ENCODE assay signal across 27 cellular contexts in genomic region chr17:73616873-73617430, GRCh38. TPM values are rescaled to one million over a fixed set of nuclear protein-coding genes. Genes with fewer than 3 reads are reported as not detected.
DNase-seq lines count a peak whose midpoint lies in the region; ATAC-seq, FAIRE-seq and TF ChIP-seq lines count a peak whose summit lies in the region.
"Had no signal": no experiment of that assay in that cellular context is flagged by ENCODE, and none has a peak within 500 bp of the region (broad histone marks: within the 10 kb centered on the region; RNA-seq: fewer than 3 reads in every experiment).

No MANE protein-coding gene starts in this region.

- TF ChIP-seq POLR2A in H1 (IDR thresholded peaks at IDR 0.05; ENCODE audit: control extremely low read depth in 1 of 2, low read depth in 2 of 2, low read length in 2 of 2) = no peak

- H3K4me1 Mint-ChIP-seq in stimulated activated naive CD8-positive, alpha-beta T cell treated with anti-CD3 and anti-CD28 coated beads, Interleukin-15, amount 100 ng/mL, for 72 hours = no peaks in the 10 kb centered on the region
- peaks cover 61% of the 10 kb centered on the region for H3K4me1 Mint-ChIP-seq in nephron progenitor cell

- no peak for TF ChIP-seq EP300 in H1 (IDR thresholded peaks at IDR 0.05; ENCODE audit: borderline replicate concordance in 1 of 2, low read depth in 2 of 2, low read length in 2 of 2)

- peak overlapping the region; percentile 36 for H2BK120ac ChIP-seq in H1 (replicated peaks; ENCODE audit: low read depth, low read length)

- FAIRE-seq in H1 (lab: Jason Lieb, UNC) = no peak
- FAIRE-seq in D721Med (lab: Jason Lieb, UNC) = no peak
- FAIRE-seq in pancreas (lab: Jason Lieb, UNC) = no peak
- FAIRE-seq: A549, K562, keratinocyte had no signal

- no peaks in the 10 kb centered on the region for H3K27me3 Mint-ChIP-seq in stimulated activated naive CD8-positive, alpha-beta T cell treated with anti-CD3 and anti-CD28 coated beads, Interleukin-15, amount 100 ng/mL, for 72 hours
- peaks cover 5% of the 10 kb centered on the region for H3K27me3 Mint-ChIP-seq in nephron progenitor cell (ENCODE audit: low read depth, poor library complexity)
- H3K27me3 Mint-ChIP-seq: activated naive CD8-positive, alpha-beta T cell treated with anti-CD3 and anti-CD28 coated beads, Interleukin-2, amount 50 U/mL, for 24 hours had no signal

- 0 out of 2 replicates have a peak overlapping the region, but pooled peaks have one; percentile 14 for H2AK5ac ChIP-seq in H1 (ENCODE audit: low read depth, low read length)

- POLR2A ChIA-PET in H1 (lab: Charles Lee; ENCODE audit: partially characterized antibody) = interaction anchor here (0.8 to 1.4 kb wide), 3 partner anchors 9 to 26 kb away, joined by 3 to 5 read pairs (median 4); no protein-coding TSS in a partner anchor

- intact Hi-C loops in pancreas (cut with DNase I) = no loop called here

- H3K4me3 Mint-ChIP-seq in stimulated activated naive CD8-positive, alpha-beta T cell treated with anti-CD3 and anti-CD28 coated beads, Interleukin-15, amount 100 ng/mL, for 72 hours = no peak overlapping the region
- peak overlapping the region; percentile 24 for H3K4me3 Mint-ChIP-seq in nephron progenitor cell
- H3K4me3 Mint-ChIP-seq: activated naive CD8-positive, alpha-beta T cell treated with anti-CD3 and anti-CD28 coated beads, Interleukin-2, amount 50 U/mL, for 24 hours had no signal

- H3K14ac ChIP-seq in H1 (ENCODE audit: insufficient read length) = no peak overlapping the region

- H3K4me3 ChIP-seq in H1 (ENCODE audit: extremely low read depth in 1 of 4, insufficient read depth in 2 of 4, low read depth in 3 of 4, low read length in 4 of 4) = no peak overlapping the region
- H3K4me3 ChIP-seq in pancreas = no peak overlapping the region
- H3K4me3 ChIP-seq: A549, HAP-1, K562, MG63, psoas muscle, stomach, thyroid gland had no signal

- no peaks in the 10 kb centered on the region for H3K79me1 ChIP-seq in H1 (ENCODE audit: low read depth, low read length)

- 0 out of 2 replicates have a peak overlapping the region, but pooled peaks have one; percentile 32 for H2BK5ac ChIP-seq in H1 (ENCODE audit: low read depth, low read length)

- H4K8ac ChIP-seq in H1 (ENCODE audit: extremely low read depth, insufficient read depth, low read length) = no peak overlapping the region

- peak overlapping the region; percentile 8 for H4K5ac ChIP-seq in H1 (ENCODE audit: insufficient read length, low read depth, low read length)

- H3K36me3 Mint-ChIP-seq in nephron progenitor cell (ENCODE audit: low read depth) = peaks cover 38% of the 10 kb centered on the region

- H4K91ac ChIP-seq in H1 (replicated peaks; ENCODE audit: insufficient read length, low read length) = peak overlapping the region; percentile 45

- H3K56ac ChIP-seq in H1 (replicated peaks; ENCODE audit: insufficient read length, low read depth, low read length) = no peak overlapping the region

- H3K27ac ChIP-seq in H1 (ENCODE audit: low read depth, low read length) (no peak overlapping the region), pancreas (no peak overlapping the region)
- H3K27ac ChIP-seq: A549, psoas muscle, stomach, thyroid gland had no signal

- DNase-seq in stimulated activated naive CD8-positive, alpha-beta T cell treated with anti-CD3 and anti-CD28 coated beads, Interleukin-15, amount 100 ng/mL, for 72 hours = no peak
- no peak for DNase-seq in stimulated activated naive CD8-positive, alpha-beta T cell treated with anti-CD3 and anti-CD28 coated beads, Interleukin-15, Interleukin-2, amounts not matched to agents 100 U/mL and 50 U/mL, for 24 hours
- DNase-seq in H1 (ENCODE audit: low read depth in 1 of 2, low spot score in 2 of 2) (no peak), nephron progenitor cell (no peak), D721Med (ENCODE audit: insufficient read length, low spot score) (no peak), pancreas (no peak)
- no peak for DNase-seq in stimulated activated naive CD4-positive, alpha-beta T cell treated with Interleukin-2 at 50 U/mL for 16 hours (lab: John Stamatoyannopoulos, UW)
- DNase-seq: activated CD4-positive, alpha-beta T cell treated with anti-CD3 and anti-CD28 coated beads for 4 hours; activated effector memory CD4-positive, alpha-beta T cell treated with anti-CD3 and anti-CD28 coated beads, Interleukin-2, amount 50 U/mL, for 16 hours; activated naive CD8-positive, alpha-beta T cell treated with anti-CD3 and anti-CD28 coated beads, Interleukin-2, amount 50 U/mL, for 24 hours; DMS153; MG63; NCI-H2029 treated with DMSO at 0.1 percent for 48 hours; NCI-H2227 treated with DMSO at 0.1 percent for 48 hours; OCI-M1; psoas muscle; stimulated activated CD4-positive, alpha-beta T cell treated with anti-CD3 and anti-CD28 coated beads, Interleukin-15, amount 100 ng/mL, for 24 hours; stomach; T-helper 2 cell had no signal

- CTCF ChIA-PET in H1 (lab: Charles Lee; ENCODE audit: partially characterized antibody) = interaction anchor here (0.6 to 4.2 kb wide), 8 partner anchors 17 to 1114 kb away, joined by 3 to 14 read pairs (median 6); partner anchors contain the start of gene SDK2

- H3K9ac ChIP-seq in H1 (replicated peaks in 1 of 4; ENCODE audit: extremely low read depth in 1 of 4, low read depth in 3 of 4, low read length in 3 of 4) = no peak overlapping the region

- H3K18ac ChIP-seq in H1 (ENCODE audit: extremely low read depth, low read length) = peak overlapping the region; percentile 84

- H3K23me2 ChIP-seq in H1 (ENCODE audit: low read depth, low read length) = peaks cover 2% of the 10 kb centered on the region; the same call in 1 of the 2 replicates

- H3K36me3 ChIP-seq in H1 (ENCODE audit: control insufficient read depth in 2 of 4, insufficient read depth in 4 of 4, low read length in 3 of 4) (no peaks in the 10 kb centered on the region), pancreas (no peaks in the 10 kb centered on the region)
- H3K36me3 ChIP-seq: HAP-1, MG63, stomach, thyroid gland had no signal

- 77% methylated on average over 5 of the region's 8 CpGs; no CpG with 5 or more reads in 1 of the 2 experiments for WGBS in H1 (ENCODE audit: extremely low coverage in 1 of 2, insufficient coverage in 1 of 2, insufficient read length in 1 of 2, insufficient replicate concordance in 2 of 2, low coverage in 1 of 2, low lambda C conversion rate in 2 of 2, missing lambda C conversion rate in 1 of 2), 2 experiments
- WGBS in pancreas, 2 donors = 66 to 72% methylated on average over 6 to 8 of the region's 8 CpGs

- TF ChIP-seq CTCF in H1 (IDR thresholded peaks at IDR 0.05; ENCODE audit: control extremely low read depth in 1 of 3, insufficient read depth in 1 of 3, low read depth in 1 of 3, low read length in 3 of 3) = no peak
- TF ChIP-seq CTCF in nephron progenitor cell (IDR thresholded peaks at IDR 0.05) = no peak
- TF ChIP-seq CTCF in D721Med (IDR thresholded peaks at IDR 0.05; ENCODE audit: insufficient read depth, missing control alignments) = no peak
- TF ChIP-seq CTCF in pancreas (IDR thresholded peaks at IDR 0.05) = no peak

- H3K23ac ChIP-seq in H1 (ENCODE audit: insufficient read length) = no peak overlapping the region

- H3K4me2 ChIP-seq in H1 (ENCODE audit: insufficient read depth in 1 of 2, low read depth in 2 of 2, low read length in 2 of 2) = peak overlapping the region in 1 of 2 experiments; percentile 38; a peak in 1 of 4 replicates
- H3K4me2 ChIP-seq: A549 had no signal

- peaks cover 6 to 14% of the 10 kb centered on the region in 2 donors for H3K9me3 Mint-ChIP-seq in stimulated activated naive CD8-positive, alpha-beta T cell treated with anti-CD3 and anti-CD28 coated beads, Interleukin-15, amount 100 ng/mL, for 72 hours
- H3K9me3 Mint-ChIP-seq in nephron progenitor cell = peaks cover 42% of the 10 kb centered on the region

- H2BK12ac ChIP-seq in H1 (ENCODE audit: low read depth, low read length) = peak overlapping the region; percentile 98; the same call in 1 of the 2 replicates

- H3K27me3 ChIP-seq in H1 (replicated peaks in 1 of 4; ENCODE audit: control insufficient read depth in 3 of 4, extremely low read depth in 1 of 4, insufficient read depth in 3 of 4, low read length in 3 of 4) = no peaks in the 10 kb centered on the region; a peak in 1 of 7 replicates
- no peaks in the 10 kb centered on the region for H3K27me3 ChIP-seq in pancreas
- H3K27me3 ChIP-seq: MG63, thyroid gland had no signal

- no peak overlapping the region for H2AFZ ChIP-seq in H1 (ENCODE audit: low read length)

- TF ChIP-seq RAD21 in H1 (IDR thresholded peaks at IDR 0.05 in 1 of 2, conservative IDR thresholded peaks at IDR 0.05 in 1 of 2; ENCODE audit: low read depth in 2 of 2, low read length in 2 of 2) = no peak

- H3K9me3 ChIP-seq in H1 (ENCODE audit: insufficient read depth in 2 of 2, low read depth in 1 of 2, low read length in 1 of 2) = peaks cover 3 to 4% of the 10 kb centered on the region in 2 experiments; a peak in 2 of 4 replicates
- no peaks in the 10 kb centered on the region for H3K9me3 ChIP-seq in pancreas
- H3K9me3 ChIP-seq: A549, HAP-1, MG63, psoas muscle, thyroid gland had no signal

- peak; percentile 49 for ATAC-seq in stimulated activated naive CD8-positive, alpha-beta T cell treated with anti-CD3 and anti-CD28 coated beads, Interleukin-15, amount 100 ng/mL, for 72 hours
- no peak for ATAC-seq in stimulated activated naive CD8-positive, alpha-beta T cell treated with anti-CD3 and anti-CD28 coated beads, Interleukin-15, Interleukin-2, amounts not matched to agents 100 U/mL and 50 U/mL, for 24 hours
- ATAC-seq in GM18873 (IDR thresholded peaks at IDR 0.05; ENCODE audit: low FRiP score, unreplicated experiment) (no peak), pancreas (no peak)
- ATAC-seq: A549; activated naive CD8-positive, alpha-beta T cell treated with anti-CD3 and anti-CD28 coated beads, Interleukin-2, amount 50 U/mL, for 24 hours; K562; psoas muscle; SK-N-SH treated with all-trans-retinoic acid at 6 μM for 48 hours had no signal

- H3K4me1 ChIP-seq in H1 (replicated peaks in 1 of 4; ENCODE audit: control insufficient read depth in 3 of 4, insufficient read depth in 4 of 4, low read length in 3 of 4) (peaks cover 17 to 47% (median 35%) of the 10 kb centered on the region in 4 experiments), pancreas (no peaks in the 10 kb centered on the region)
- H3K4me1 ChIP-seq: HAP-1, psoas muscle, stomach had no signal

- peak overlapping the region in 1 of 2 donors; percentile 12 for H3K27ac Mint-ChIP-seq in stimulated activated naive CD8-positive, alpha-beta T cell treated with anti-CD3 and anti-CD28 coated beads, Interleukin-15, amount 100 ng/mL, for 72 hours
- peak overlapping the region; percentile 99 for H3K27ac Mint-ChIP-seq in nephron progenitor cell
- H3K27ac Mint-ChIP-seq: activated naive CD8-positive, alpha-beta T cell treated with anti-CD3 and anti-CD28 coated beads, Interleukin-2, amount 50 U/mL, for 24 hours had no signal

- no peaks in the 10 kb centered on the region for H4K20me1 ChIP-seq in H1 (replicated peaks in 1 of 2; ENCODE audit: control insufficient read depth in 1 of 2, insufficient read depth in 2 of 2, low read length in 2 of 2)

- H3K4ac ChIP-seq in H1 (replicated peaks; ENCODE audit: insufficient read length, low read depth, low read length) = no peak overlapping the region

- peak overlapping the region; percentile 68; the same call in 1 of the 2 replicates for H2BK20ac ChIP-seq in H1 (ENCODE audit: low read length)

- H3K79me2 ChIP-seq in H1 (ENCODE audit: control insufficient read depth in 1 of 2, insufficient read depth in 2 of 2, low read length in 2 of 2) = peaks cover 3 to 4% of the 10 kb centered on the region in 2 experiments; a peak in 2 of 4 replicates

- H2BK15ac ChIP-seq in H1 (ENCODE audit: low read length) = 0 out of 2 replicates have a peak overlapping the region, but pooled peaks have one; percentile 85

RNA-seq across cellular contexts. Expression of gene SDK2, which starts 27.3 kb away (rescaled TPM):
- total RNA-seq in H1 (2021; fragmentation: NEBNext Ultra II Directional; extraction: Animal tissue kit (Norgen Biotek cat#: 25700)) = 3.6 and 3.9 TPM in 2 replicates
- polyA plus RNA-seq in H1 (2011; rRNA removed) = 4.1 and 5.9 TPM in 2 replicates
- polyA plus RNA-seq in H1 (2011; cell fraction: cytosol; rRNA removed) = 2.3 TPM
- 7.3 TPM for polyA plus RNA-seq in H1 (2011; cell fraction: nucleus; rRNA removed)
- 5.5 to 10.2 TPM (median 7.5 TPM) in 4 replicates for polyA plus RNA-seq in H1 (2012, experiment 1 of 2)
- 3.6 TPM for polyA plus RNA-seq in H1 (2012, experiment 2 of 2)
- 2.6 TPM for polyA plus RNA-seq in H1 (2013, experiment 1 of 2)
- 2.0 TPM for polyA plus RNA-seq in H1 (2013, experiment 2 of 2)
- 6.8 and 8.4 TPM in 2 replicates for polyA minus RNA-seq in H1 (2011; rRNA and poly(A)+ RNA removed)
- 10.9 TPM for polyA minus RNA-seq in H1 (2011; cell fraction: cytosol; rRNA and poly(A)+ RNA removed)
- polyA minus RNA-seq in H1 (2011; cell fraction: nucleus; rRNA and poly(A)+ RNA removed) = 13.8 TPM
- total RNA-seq in pancreas = under 1 TPM; 0.14 to 0.31 (median 0.21) TPM
- polyA plus RNA-seq in pancreas = under 1 TPM; 0.04 to 0.07 TPM
- total RNA-seq: HT-29 had no signal
- polyA plus RNA-seq: K562 had no signal
